4 cellular contexts compared by ENCODE assay signal in the genomic region with DNA sequence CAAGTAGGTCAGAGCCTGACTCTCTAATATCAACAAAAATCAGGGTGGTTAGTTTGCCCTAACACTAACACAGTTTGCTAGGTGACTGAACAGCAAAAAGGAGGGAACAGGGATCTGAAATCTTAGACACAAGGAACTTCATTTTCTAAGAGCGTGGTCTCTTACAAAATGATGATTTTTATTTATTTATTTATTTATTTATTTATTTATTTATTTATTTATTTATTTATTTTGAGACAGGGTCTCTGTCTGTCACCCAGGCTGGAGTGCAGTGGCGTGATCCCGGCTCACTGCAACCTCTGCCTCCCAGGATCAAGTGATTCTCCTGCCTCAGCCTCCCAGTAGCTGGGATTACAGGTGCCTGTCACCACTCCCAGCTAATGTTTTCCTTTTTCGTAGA. TPM values are rescaled to one million over a fixed set of nuclear protein-coding genes. Genes with fewer than 3 reads are reported as not detected.
DNase-seq lines count a peak whose midpoint lies in the region; ATAC-seq, FAIRE-seq and TF ChIP-seq lines count a peak whose summit lies in the region.
"Not testable (repeated sequence)": the region's sequence is repeated elsewhere in the genome, so short reads cannot be mapped to it uniquely, and the experiment has no call there.

No MANE protein-coding gene starts in this region.

- H3K36me3 Mint-ChIP-seq in activated naive CD4-positive, alpha-beta T cell treated with anti-CD3 and anti-CD28 coated beads, Interleukin-2, amount 50 U/mL, for 24 hours, result not testable (repeated sequence)

- H3K4me3 Mint-ChIP-seq in activated naive CD4-positive, alpha-beta T cell treated with anti-CD3 and anti-CD28 coated beads, Interleukin-2, amount 50 U/mL, for 24 hours, result not testable (repeated sequence)

- H3K4me1 ChIP-seq in A549; HEK293 (ENCODE audit: control insufficient read depth, insufficient read depth, low read length): not testable (repeated sequence)
- H3K4me1 ChIP-seq in neutrophil (ENCODE audit: control insufficient read depth in 1 of 2, insufficient read depth in 1 of 2, low read depth in 1 of 2, low read length in 1 of 2), result peaks cover 42 to 52% of the 10 kb centered on the region in 2 experiments

- FAIRE-seq in A549 (lab: Jason Lieb, UNC), result not testable (repeated sequence)

- not testable (repeated sequence) for H3K27ac ChIP-seq in A549; HEK293 (ENCODE audit: extremely low read depth, low read depth, low read length)
- peak overlapping the region; percentile 41 for H3K27ac ChIP-seq in neutrophil

- H3K36me3 ChIP-seq in HEK293 (ENCODE audit: control insufficient read depth in 2 of 2, insufficient read depth in 1 of 2, low read length in 2 of 2); neutrophil: not testable (repeated sequence)

- TF ChIP-seq CTCF in A549 (IDR thresholded peaks at IDR 0.05); HEK293 (tag by site-specific recombination; IDR thresholded peaks at IDR 0.05); neutrophil (IDR thresholded peaks at IDR 0.05): not testable (repeated sequence)

- H3K27me3 ChIP-seq in neutrophil, result not testable (repeated sequence)

- not testable (repeated sequence) for H3K4me3 ChIP-seq in A549; HEK293 (ENCODE audit: low read depth, low read length); neutrophil (ENCODE audit: low read depth in 1 of 2, low read length in 1 of 2)

- TF ChIP-seq RAD21 in A549 (conservative IDR thresholded peaks at IDR 0.05 in 1 of 2, IDR thresholded peaks at IDR 0.05 in 1 of 2), result not testable (repeated sequence)

- H3K4me2 ChIP-seq in A549, result not testable (repeated sequence)

- H3K27me3 Mint-ChIP-seq in activated naive CD4-positive, alpha-beta T cell treated with anti-CD3 and anti-CD28 coated beads, Interleukin-2, amount 50 U/mL, for 24 hours, result not testable (repeated sequence)

- ATAC-seq in A549, result not testable (repeated sequence)

- CTCF ChIA-PET in A549 (lab: Yijun Ruan, JAX); HEK293 (lab: Yijun Ruan, JAX): not testable (repeated sequence)

- 94% methylated on average over 3 of the region's 4 CpGs for WGBS in A549 (ENCODE audit: missing lambda C conversion rate)

- peak overlapping the region; percentile 35 for H3K27ac Mint-ChIP-seq in activated naive CD4-positive, alpha-beta T cell treated with anti-CD3 and anti-CD28 coated beads, Interleukin-2, amount 50 U/mL, for 24 hours

- H3K4me1 Mint-ChIP-seq in activated naive CD4-positive, alpha-beta T cell treated with anti-CD3 and anti-CD28 coated beads, Interleukin-2, amount 50 U/mL, for 24 hours, result not testable (repeated sequence)

- H3K9me3 ChIP-seq in A549; HEK293 (ENCODE audit: control insufficient read depth, insufficient read depth, low read depth, low read length); neutrophil: not testable (repeated sequence)

- not testable (repeated sequence) for DNase-seq in A549 (ENCODE audit: low read depth in 1 of 2, low spot score in 1 of 2)

- POLR2A ChIA-PET in A549 (lab: Yijun Ruan, JAX); HEK293 (lab: Yijun Ruan, JAX): not testable (repeated sequence)

- H3K9me3 Mint-ChIP-seq in activated naive CD4-positive, alpha-beta T cell treated with anti-CD3 and anti-CD28 coated beads, Interleukin-2, amount 50 U/mL, for 24 hours, result not testable (repeated sequence)

- TF ChIP-seq POLR2A in A549 (IDR thresholded peaks at IDR 0.05; ENCODE audit: low read length), result not testable (repeated sequence)

- TF ChIP-seq EP300 in A549 (IDR thresholded peaks at IDR 0.05), result not testable (repeated sequence)

TF ChIP-seq in A549, 52 proteins besides CTCF, POLR2A, EP300 and RAD21:
- peak; percentile 75 for TF ChIP-seq ZC3H11A (IDR thresholded peaks at IDR 0.05)

TF ChIP-seq in HEK293, 187 proteins besides CTCF, POLR2A, EP300 and RAD21 (continues in another document):
- TF ChIP-seq ZNF654 (tag by site-specific recombination; IDR thresholded peaks at IDR 0.05; ENCODE audit: low read depth) (peak; percentile 47), ZNF266 (tag by site-specific recombination; IDR thresholded peaks at IDR 0.05; ENCODE audit: low read depth) (0 out of 2 replicates have a peak, but pooled peaks have one; percentile 21), ZNF394 (tag by site-specific recombination; IDR thresholded peaks at IDR 0.05; ENCODE audit: borderline replicate concordance) (peak; percentile 96), ZBTB21 (tag by site-specific recombination; IDR thresholded peaks at IDR 0.05) (0 out of 2 replicates have a peak, but pooled peaks have one; percentile 51), ZBTB8A (tag by site-specific recombination; IDR thresholded peaks at IDR 0.05) (peak; percentile 70), ZNF580 (tag by site-specific recombination; IDR thresholded peaks at IDR 0.05) (0 out of 2 replicates have a peak, but pooled peaks have one; percentile 14), ZNF629 (tag by site-specific recombination; IDR thresholded peaks at IDR 0.05) (peak; percentile 57), ZNF664 (tag by site-specific recombination; IDR thresholded peaks at IDR 0.05) (0 out of 2 replicates have a peak, but pooled peaks have one; percentile 48), ZNF140 (tag by site-specific recombination; IDR thresholded peaks at IDR 0.05) (peak; percentile 63; the same call in 1 of the 2 replicates), ZNF426 (tag by site-specific recombination; IDR thresholded peaks at IDR 0.05) (peak; percentile 87), ZNF292 (tag by site-specific recombination; IDR thresholded peaks at IDR 0.05; ENCODE audit: borderline replicate concordance, low read depth) (0 out of 2 replicates have a peak, but pooled peaks have one; percentile 17), ZNF223 (tag by site-specific recombination; IDR thresholded peaks at IDR 0.05) (0 out of 2 replicates have a peak, but pooled peaks have one; percentile 14), GLI2 (tag by site-specific recombination; IDR thresholded peaks at IDR 0.05; ENCODE audit: borderline replicate concordance, low read depth) (peak; percentile 55; the same call in 1 of the 2 replicates), ZNF623 (tag by site-specific recombination; IDR thresholded peaks at IDR 0.05) (peak; percentile 72), ZNF791 (tag by site-specific recombination; IDR thresholded peaks at IDR 0.05) (0 out of 2 replicates have a peak, but pooled peaks have one; percentile 24), ZNF530 (tag by site-specific recombination; IDR thresholded peaks at IDR 0.05; ENCODE audit: low read depth) (0 out of 2 replicates have a peak, but pooled peaks have one; percentile 11)
- TF ChIP-seq, protein P1, sequence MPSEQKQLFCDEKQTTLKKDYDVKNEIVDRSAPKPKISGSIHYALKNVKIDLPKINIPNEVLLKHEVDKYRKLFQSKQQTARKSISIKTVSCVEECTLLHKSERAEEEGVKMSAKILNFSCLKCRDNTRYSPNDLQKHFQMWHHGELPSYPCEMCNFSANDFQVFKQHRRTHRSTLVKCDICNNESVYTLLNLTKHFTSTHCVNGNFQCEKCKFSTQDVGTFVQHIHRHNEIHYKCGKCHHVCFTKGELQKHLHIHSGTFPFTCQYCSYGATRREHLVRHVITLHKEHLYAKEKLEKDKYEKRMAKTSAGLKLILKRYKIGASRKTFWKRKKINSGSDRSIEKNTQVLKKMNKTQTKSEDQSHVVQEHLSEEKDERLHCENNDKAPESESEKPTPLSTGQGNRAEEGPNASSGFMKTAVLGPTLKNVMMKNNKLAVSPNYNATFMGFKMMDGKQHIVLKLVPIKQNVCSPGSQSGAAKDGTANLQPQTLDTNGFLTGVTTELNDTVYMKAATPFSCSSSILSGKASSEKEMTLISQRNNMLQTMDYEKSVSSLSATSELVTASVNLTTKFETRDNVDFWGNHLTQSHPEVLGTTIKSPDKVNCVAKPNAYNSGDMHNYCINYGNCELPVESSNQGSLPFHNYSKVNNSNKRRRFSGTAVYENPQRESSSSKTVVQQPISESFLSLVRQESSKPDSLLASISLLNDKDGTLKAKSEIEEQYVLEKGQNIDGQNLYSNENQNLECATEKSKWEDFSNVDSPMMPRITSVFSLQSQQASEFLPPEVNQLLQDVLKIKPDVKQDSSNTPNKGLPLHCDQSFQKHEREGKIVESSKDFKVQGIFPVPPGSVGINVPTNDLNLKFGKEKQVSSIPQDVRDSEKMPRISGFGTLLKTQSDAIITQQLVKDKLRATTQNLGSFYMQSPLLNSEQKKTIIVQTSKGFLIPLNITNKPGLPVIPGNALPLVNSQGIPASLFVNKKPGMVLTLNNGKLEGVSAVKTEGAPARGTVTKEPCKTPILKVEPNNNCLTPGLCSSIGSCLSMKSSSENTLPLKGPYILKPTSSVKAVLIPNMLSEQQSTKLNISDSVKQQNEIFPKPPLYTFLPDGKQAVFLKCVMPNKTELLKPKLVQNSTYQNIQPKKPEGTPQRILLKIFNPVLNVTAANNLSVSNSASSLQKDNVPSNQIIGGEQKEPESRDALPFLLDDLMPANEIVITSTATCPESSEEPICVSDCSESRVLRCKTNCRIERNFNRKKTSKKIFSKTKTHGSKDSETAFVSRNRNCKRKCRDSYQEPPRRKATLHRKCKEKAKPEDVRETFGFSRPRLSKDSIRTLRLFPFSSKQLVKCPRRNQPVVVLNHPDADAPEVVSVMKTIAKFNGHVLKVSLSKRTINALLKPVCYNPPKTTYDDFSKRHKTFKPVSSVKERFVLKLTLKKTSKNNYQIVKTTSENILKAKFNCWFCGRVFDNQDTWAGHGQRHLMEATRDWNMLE (tag by site-specific recombination; conservative IDR thresholded peaks at IDR 0.05; ENCODE audit: low read depth), result peak; percentile 89

RNA-seq across cellular contexts. Expression of gene NOCT, which starts 11.9 kb away (rescaled TPM):
- 6.8 and 10.1 TPM in 2 replicates for polyA plus RNA-seq in A549 (2011; rRNA removed)
- 5.0 and 8.9 TPM in 2 replicates for polyA plus RNA-seq in A549 (2012; cell fraction: cytosol; rRNA removed)
- polyA plus RNA-seq in A549 (2012; cell fraction: nucleus; rRNA removed), result 10.9 and 15.4 TPM in 2 replicates
- polyA plus RNA-seq in A549 (2017; fragmentation: RNase III; extraction: RNeasy Plus Mini Kit Qiagen cat#74134 plus additional on column Dnase treatment), result 5.3 to 7.5 TPM (median 6.0 TPM) in 3 replicates
- polyA minus RNA-seq in A549 (2011; rRNA and poly(A)+ RNA removed), result 35.0 and 38.1 TPM in 2 replicates
